Comparison of ENCODE assay signal across 1 cellular context in the genomic region with DNA sequence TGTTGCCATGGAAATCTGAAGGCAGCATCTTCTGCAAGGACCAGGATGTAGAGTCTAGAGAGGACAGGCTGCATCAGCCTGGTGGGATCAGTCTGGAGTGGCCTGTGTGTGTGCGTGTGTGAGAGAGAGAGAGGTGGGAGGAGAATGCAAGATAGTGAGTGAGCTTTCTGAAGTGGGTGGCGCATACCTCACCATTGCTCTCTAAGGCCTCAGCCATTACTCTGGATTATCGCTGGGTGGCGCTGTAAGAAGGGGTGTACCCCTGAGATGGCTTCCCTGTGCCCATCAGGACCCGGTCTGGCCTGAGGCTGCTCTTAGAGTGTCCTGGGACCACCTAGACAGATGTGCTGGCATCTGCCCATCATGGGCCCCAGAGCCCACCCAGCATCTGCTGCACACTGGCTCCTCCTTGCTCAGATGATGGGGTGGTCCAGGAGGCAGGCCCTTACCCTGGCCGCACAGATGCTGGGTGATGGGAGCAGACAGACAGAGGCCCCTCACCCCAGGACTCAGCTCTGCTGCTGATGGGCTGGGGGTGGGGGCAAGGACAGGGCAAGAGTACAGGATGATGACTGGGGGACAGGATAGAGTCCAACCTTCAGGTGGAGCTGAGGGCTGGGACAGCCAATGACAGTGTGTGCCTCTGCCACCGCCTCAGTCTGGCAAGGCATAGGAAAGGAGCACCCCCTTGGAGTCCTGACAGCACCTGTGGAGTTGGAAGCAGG.
TF ChIP-seq lines count a peak whose summit lies in the region.

No MANE protein-coding gene starts in this region.

TF ChIP-seq in K562, 482 proteins besides CTCF, POLR2A, EP300 and RAD21:
- TF ChIP-seq RFX1 (IDR thresholded peaks at IDR 0.05): peak; percentile 25; the same call in 1 of the 2 replicates
- TF ChIP-seq FOXJ3 (CRISPR knock-in tag; IDR thresholded peaks at IDR 0.05): no peak
